Comparison of ENCODE assay signal across 1 cellular context in genomic region chr14:60095781-60096450, GRCh38.
TF ChIP-seq lines count a peak whose summit lies in the region.

No MANE protein-coding gene starts in this region.

TF ChIP-seq in GM23338, 12 proteins besides CTCF, POLR2A, EP300 and RAD21 (continued from another document):
- TF ChIP-seq ETS1 (IDR thresholded peaks at IDR 0.05), result no peak
- no peak for TF ChIP-seq JUNB (IDR thresholded peaks at IDR 0.05; ENCODE audit: unreplicated experiment)
- TF ChIP-seq NANOG (IDR thresholded peaks at IDR 0.05; ENCODE audit: borderline replicate concordance), result no peak
- no peak for TF ChIP-seq STAT1 (IDR thresholded peaks at IDR 0.05; ENCODE audit: unreplicated experiment)
